In genomic region chr19:49019242-49019932, GRCh38 we compare ENCODE assay signal across 8 cellular contexts. TPM values are rescaled to one million over a fixed set of nuclear protein-coding genes. Genes with fewer than 3 reads are reported as not detected.
A peak's percentile ranks its signal among the peaks of the same experiment; 100 is the strongest.
DNase-seq lines count a peak whose midpoint lies in the region; ATAC-seq and TF ChIP-seq lines count a peak whose summit lies in the region.

No MANE protein-coding gene starts in this region.

- peak overlapping the region; percentile 31 to 59 for H3K4me3 ChIP-seq in testis

- peaks cover 28% of the 10 kb centered on the region for H3K4me1 Mint-ChIP-seq in nephron progenitor cell

- intact Hi-C loops in testis (cut with DNase I; ENCODE audit: low total_unique reads) = no loop called here

- DNase-seq in GM19240 (ENCODE audit: insufficient read length, low spot score) (peak; percentile 38), NCI-H69 (lab: John Stamatoyannopoulos, UW) (peak; percentile 85), nephron progenitor cell (peak; percentile 57), testis (peak; percentile 66), kidney glomerular epithelial cell (lab: John Stamatoyannopoulos, UW) (no peak)
- DNase-seq in activated CD8-positive, alpha-beta memory T cell treated with anti-CD3 and anti-CD28 coated beads, Interleukin-2, amount 50 U/mL, for 48 hours = peak; percentile 85

- no peaks in the 10 kb centered on the region for H3K9me3 ChIP-seq in testis

- no peak overlapping the region for H3K27ac Mint-ChIP-seq in nephron progenitor cell

- H3K4me3 Mint-ChIP-seq in nephron progenitor cell = peak overlapping the region; percentile 68

- 12 to 16% methylated on average over 34 to 39 of the region's 41 CpGs for WGBS in testis, 2 donors

- TF ChIP-seq CTCF in nephron progenitor cell (IDR thresholded peaks at IDR 0.05) = no peak
- no peak for TF ChIP-seq CTCF in testis (IDR thresholded peaks at IDR 0.05)

- no peaks in the 10 kb centered on the region for H3K27me3 ChIP-seq in testis

- peaks cover 11% of the 10 kb centered on the region for H3K36me3 Mint-ChIP-seq in nephron progenitor cell (ENCODE audit: low read depth)

- peaks cover 33% of the 10 kb centered on the region for H3K27me3 Mint-ChIP-seq in nephron progenitor cell (ENCODE audit: low read depth, poor library complexity)

- no peaks in the 10 kb centered on the region for H3K9me3 Mint-ChIP-seq in nephron progenitor cell

- TF ChIP-seq POLR2A in testis (IDR thresholded peaks at IDR 0.05) = no peak

- ATAC-seq in esophagus mucosa (peak; percentile 52), HG02970 (IDR thresholded peaks at IDR 0.05; ENCODE audit: low FRiP score, unreplicated experiment) (no peak)

- no peaks in the 10 kb centered on the region for H3K36me3 ChIP-seq in testis (ENCODE audit: low read depth, missing control alignments)

- peaks cover 16% of the 10 kb centered on the region for H3K4me1 ChIP-seq in testis

- no peak overlapping the region for H3K27ac ChIP-seq in testis

RNA-seq across cellular contexts. Expression of gene LHB, which starts 2.5 kb away (rescaled TPM):
- not detected for total RNA-seq in esophagus mucosa
- total RNA-seq in testis = 10 to 100 TPM in 1 of 2 donors, 1 to 10 TPM in 1; 5.5 to 13.9 TPM
- polyA plus RNA-seq in testis (ENCODE audit: insufficient read depth, low read depth, low replicate concordance) = 4.4 TPM

RNA-seq across cellular contexts. Expression of gene CGB3, which starts 4.7 kb away (rescaled TPM):
- total RNA-seq in esophagus mucosa (not detected), testis (not detected)
- polyA plus RNA-seq in testis (ENCODE audit: insufficient read depth, low read depth, low replicate concordance) = not detected

RNA-seq across cellular contexts. Expression of gene CGB2, which starts 12.3 kb away (rescaled TPM):
- total RNA-seq in esophagus mucosa (not detected), testis (1 to 10 TPM in 1 of 2 donors, under 1 TPM in 1; 0.99 to 3.6 TPM)
- polyA plus RNA-seq in testis (ENCODE audit: insufficient read depth, low read depth, low replicate concordance) = 2.5 TPM

RNA-seq across cellular contexts. Expression of gene CGB1, which starts 17.3 kb away (rescaled TPM):
- total RNA-seq in esophagus mucosa = not detected
- 1 to 10 TPM; 2.3 to 2.9 TPM for total RNA-seq in testis
- polyA plus RNA-seq in testis (ENCODE audit: insufficient read depth, low read depth, low replicate concordance) = not detected

RNA-seq across cellular contexts. Expression of gene CGB5, which starts 24.3 kb away (rescaled TPM):
- total RNA-seq in esophagus mucosa (not detected), testis (1 to 10 TPM in 1 of 2 donors, not detected in 1; 2.4 TPM)
- not detected for polyA plus RNA-seq in testis (ENCODE audit: insufficient read depth, low read depth, low replicate concordance)
